Comparison of ENCODE assay signal across 28 cellular contexts in genomic region chr13:39692650-39693438, GRCh38. TPM values are rescaled to one million over a fixed set of nuclear protein-coding genes. Genes with fewer than 3 reads are reported as not detected.
DNase-seq lines count a peak whose midpoint lies in the region; ATAC-seq, FAIRE-seq and TF ChIP-seq lines count a peak whose summit lies in the region.
"Had no signal": no experiment of that assay in that cellular context is flagged by ENCODE, and none has a peak within 500 bp of the region (broad histone marks: within the 10 kb centered on the region; RNA-seq: fewer than 3 reads in every experiment).

No MANE protein-coding gene starts in this region.

- DNase-seq in EH (ENCODE audit: low read depth): peak; percentile 37
- peak in 1 of 2 experiments; percentile 37 for DNase-seq in SJSA1 (ENCODE audit: low read depth in 1 of 2, low spot score in 2 of 2)
- DNase-seq in fibroblast of peridontal ligament (ENCODE audit: extremely low read depth): peak; percentile 46
- DNase-seq in adrenal gland: no peak
- DNase-seq in progenitor cell of endocrine pancreas (ENCODE audit: low spot score, unreplicated experiment): no peak
- no peak for DNase-seq in HepG2 (ENCODE audit: low spot score)
- DNase-seq in NCI-H2171 treated with DMSO at 0.1 percent for 48 hours (lab: John Stamatoyannopoulos, UW): no peak
- DNase-seq: activated CD4-positive, alpha-beta T cell treated with anti-CD3 and anti-CD28 coated beads, Interleukin-2, amount 50 U/mL, for 1 hour; activated CD8-positive, alpha-beta memory T cell treated with anti-CD3 and anti-CD28 coated beads, Interleukin-2, amount 50 U/mL, for 4 hours; cortex of kidney; DMS79; endodermal cell; left ventricle myocardium superior; mucosa of descending colon; NCI-H1048; NCI-H187 treated with DMSO at 0.1 percent for 48 hours; NCI-H2227 treated with DMSO at 0.1 percent for 48 hours; NCI-H774; PC-3; SHP77; stimulated activated CD4-positive, alpha-beta T cell treated with anti-CD3 and anti-CD28 coated beads, Interleukin-4, amount 100 ng/mL, for 24 hours; stimulated activated naive CD4-positive, alpha-beta T cell treated with Interleukin-2 at 50 U/mL for 16 hours; T-helper 1 cell; trophoblast cell had no signal

- in situ Hi-C loops in HepG2 (cut with HindIII; ENCODE audit: extremely low pct_ligation_motif_present, low pct_unique_long_range_greater_than_20kb): no loop called here

- intact Hi-C loops in adrenal gland (cut with DNase I) (no loop called here), HepG2 (cut with micrococcal nuclease; ENCODE audit: unreplicated experiment) (no loop called here)

- H3K4me3 ChIP-seq in SJSA1: no peak overlapping the region
- H3K4me3 ChIP-seq in adrenal gland: no peak overlapping the region
- H3K4me3 ChIP-seq in HepG2 (replicated peaks in 1 of 3; ENCODE audit: insufficient read depth in 1 of 3, low read depth in 2 of 3, low read length in 3 of 3): no peak overlapping the region
- H3K4me3 ChIP-seq: GM12878, mucosa of descending colon had no signal

- H3K4me1 Mint-ChIP-seq in nephron (peaks cover 9% of the 10 kb centered on the region), progenitor cell of endocrine pancreas (ENCODE audit: low read depth) (no peaks in the 10 kb centered on the region)
- H3K4me1 Mint-ChIP-seq: endodermal cell had no signal

- no peaks in the 10 kb centered on the region for H3K79me2 ChIP-seq in HepG2 (ENCODE audit: insufficient read depth, low read length)

- H3K27me3 Mint-ChIP-seq in nephron (ENCODE audit: low read depth) (no peaks in the 10 kb centered on the region), progenitor cell of endocrine pancreas (no peaks in the 10 kb centered on the region)
- H3K27me3 Mint-ChIP-seq: B cell had no signal

- H3K4me1 ChIP-seq in SJSA1 (replicated peaks) (peaks cover 5% of the 10 kb centered on the region; the same call in 1 of the 2 replicates), adrenal gland (replicated peaks in 1 of 2) (no peaks in the 10 kb centered on the region), HepG2 (ENCODE audit: insufficient read depth, low read length) (no peaks in the 10 kb centered on the region)

- peak overlapping the region in 2 of 3 experiments; percentile 26 to 30 for H3K27ac Mint-ChIP-seq in nephron
- no peak overlapping the region for H3K27ac Mint-ChIP-seq in progenitor cell of endocrine pancreas
- H3K27ac Mint-ChIP-seq: B cell, endodermal cell had no signal

- no peak for TF ChIP-seq RAD21 in HepG2 (CRISPR knock-in tag; IDR thresholded peaks at IDR 0.05)

- TF ChIP-seq CTCF in nephron (IDR thresholded peaks at IDR 0.05; ENCODE audit: unreplicated experiment in 3 of 3) (no peak), adrenal gland (IDR thresholded peaks at IDR 0.05) (no peak), progenitor cell of endocrine pancreas (IDR thresholded peaks at IDR 0.05; ENCODE audit: unreplicated experiment) (no peak), HepG2 (CRISPR knock-in tag; IDR thresholded peaks at IDR 0.05) (no peak)

- FAIRE-seq in HepG2 (lab: Jason Lieb, UNC): no peak
- FAIRE-seq: bronchial epithelial cell, GM12878 had no signal

- no peak overlapping the region for H3K9ac ChIP-seq in HepG2 (ENCODE audit: insufficient read depth, low read depth, low read length)

- TF ChIP-seq EP300 in HepG2 (IDR thresholded peaks at IDR 0.05; ENCODE audit: low read depth in 2 of 2, low read length in 2 of 2): no peak
- TF ChIP-seq EP300 in HepG2 (CRISPR knock-in tag; IDR thresholded peaks at IDR 0.05; ENCODE audit: borderline replicate concordance): no peak

- H3K4me2 ChIP-seq in HepG2 (ENCODE audit: low read depth, low read length): no peak overlapping the region

- H3K36me3 ChIP-seq in SJSA1: peaks cover 9% of the 10 kb centered on the region
- H3K36me3 ChIP-seq in adrenal gland (replicated peaks in 1 of 2): peaks cover 0 to 7% of the 10 kb centered on the region in 2 donors
- peaks cover 2 to 20% of the 10 kb centered on the region in 2 experiments; a peak in 3 of 5 replicates for H3K36me3 ChIP-seq in HepG2 (replicated peaks in 1 of 2; ENCODE audit: control insufficient read depth in 1 of 2, insufficient read depth in 2 of 2, low read length in 2 of 2)

- WGBS in adrenal gland, 4 donors: 77 to 82% (median 80%) methylated on average over 5 of the region's 5 CpGs
- whole genome bisulfite sequencing in HepG2 (ENCODE audit: low lambda C conversion rate): 89% methylated on average over 5 of the region's 5 CpGs

- no peak overlapping the region for H2AFZ ChIP-seq in HepG2 (ENCODE audit: low read length)

- BruUV-seq in HepG2 (replicated peaks; lab: Mats Ljungman, UMichigan): no TSS peak

- H3K9me3 ChIP-seq in SJSA1 (replicated peaks) (no peaks in the 10 kb centered on the region), adrenal gland (replicated peaks in 1 of 3) (no peaks in the 10 kb centered on the region), HepG2 (ENCODE audit: low read length) (no peaks in the 10 kb centered on the region)
- H3K9me3 ChIP-seq: mucosa of descending colon had no signal

- H3K4me3 Mint-ChIP-seq in nephron (no peak overlapping the region), progenitor cell of endocrine pancreas (ENCODE audit: low read depth) (no peak overlapping the region)
- H3K4me3 Mint-ChIP-seq: B cell, endodermal cell had no signal

- TF ChIP-seq POLR2A in adrenal gland (IDR thresholded peaks at IDR 0.05) (no peak), HepG2 (IDR thresholded peaks at IDR 0.05; ENCODE audit: insufficient read depth in 1 of 2, low read depth in 2 of 2, low read length in 2 of 2) (no peak)

- ATAC-seq in HepG2: no peak
- ATAC-seq: GM12878, left ventricle myocardium superior, mucosa of descending colon, PC-3 had no signal

- peak overlapping the region; percentile 47 for H3K27ac ChIP-seq in SJSA1
- no peak overlapping the region for H3K27ac ChIP-seq in adrenal gland
- H3K27ac ChIP-seq in HepG2 (ENCODE audit: extremely low read length, insufficient read depth, low read length): no peak overlapping the region

- H3K27me3 ChIP-seq in SJSA1 (replicated peaks) (no peaks in the 10 kb centered on the region), adrenal gland (no peaks in the 10 kb centered on the region), HepG2 (ENCODE audit: control insufficient read depth in 1 of 2, insufficient read depth in 2 of 2, low read length in 2 of 2) (no peaks in the 10 kb centered on the region)

- POLR2A ChIA-PET in HepG2 (lab: Yijun Ruan, JAX): no interaction called here

- H3K9me3 Mint-ChIP-seq in nephron: no peaks in the 10 kb centered on the region
- no peaks in the 10 kb centered on the region for H3K9me3 Mint-ChIP-seq in progenitor cell of endocrine pancreas (ENCODE audit: low read depth)
- H3K9me3 Mint-ChIP-seq: endodermal cell had no signal

- CTCF ChIA-PET in HepG2 (lab: Yijun Ruan, JAX; ENCODE audit: low intra/inter-chr PET ratio, low total read pairs): no interaction called here

- H4K20me1 ChIP-seq in HepG2 (ENCODE audit: insufficient read depth, low read length): no peaks in the 10 kb centered on the region

- H3K36me3 Mint-ChIP-seq in nephron (ENCODE audit: low read depth): peaks cover 6% of the 10 kb centered on the region
- H3K36me3 Mint-ChIP-seq in progenitor cell of endocrine pancreas (ENCODE audit: insufficient read depth): peaks cover 1% of the 10 kb centered on the region

TF ChIP-seq in HepG2, 621 proteins besides CTCF, POLR2A, EP300 and RAD21 (continues in another document):
- TF ChIP-seq KMT2B (CRISPR knock-in tag; IDR thresholded peaks at IDR 0.05) (no peak), ZNF337 (CRISPR knock-in tag; IDR thresholded peaks at IDR 0.05; ENCODE audit: borderline replicate concordance, low read depth) (no peak)

RNA-seq across cellular contexts. Expression of gene COG6, which starts 37.4 kb away (rescaled TPM):
- 21.9 and 23.7 TPM in 2 replicates for total RNA-seq in SJSA1 (2014; rRNA removed; shearing (Covaris generic))
- total RNA-seq in adrenal gland (10 to 100 TPM; 13.8 to 53.5 (median 36.3) TPM), progenitor cell of endocrine pancreas (36.8 and 44.1 TPM in 2 replicates), HepG2 (2016; rRNA removed; fragmentation: Illumina TruSeq; extraction: Trizol) (23.5 and 34.7 TPM in 2 replicates)
- polyA plus RNA-seq in adrenal gland (10 to 100 TPM in 1 of 3 donors, 1 to 10 TPM in 2; 7.2 to 23.7 (median 8.1) TPM), HepG2 (2011; rRNA removed) (17.4 and 26.1 TPM in 2 replicates)
- 4.1 and 4.7 TPM in 2 replicates for total RNA-seq in HepG2 (2016; cell fraction: cytosol; rRNA removed; fragmentation: Illumina TruSeq; extraction: Trizol; ENCODE audit: low read depth)
- total RNA-seq in HepG2 (2016; cell fraction: insoluble cytoplasmic fraction; rRNA removed; fragmentation: Illumina TruSeq; extraction: Trizol): 21.9 and 30.5 TPM in 2 replicates
- 5.7 and 6.7 TPM in 2 replicates for total RNA-seq in HepG2 (2016; cell fraction: membrane; rRNA removed; fragmentation: Illumina TruSeq; extraction: Trizol)
- 46.8 and 49.6 TPM in 2 replicates for total RNA-seq in HepG2 (2016; cell fraction: nucleus; rRNA removed; fragmentation: Illumina TruSeq; extraction: Trizol)
- 9.3 and 12.5 TPM in 2 replicates for polyA plus RNA-seq in HepG2 (2011; cell fraction: cytosol; rRNA removed)
- 13.1 and 27.1 TPM in 2 replicates for polyA plus RNA-seq in HepG2 (2011; cell fraction: nucleus; rRNA removed)
- 7.6 and 16.7 TPM in 2 replicates for polyA plus RNA-seq in HepG2 (2012)
- polyA plus RNA-seq in HepG2 (2016; cell fraction: cytosol; fragmentation: Illumina TruSeq; extraction: Trizol; ENCODE audit: low read depth): 0.73 and 0.87 TPM in 2 replicates
- 22.0 and 24.0 TPM in 2 replicates for polyA plus RNA-seq in HepG2 (2016; cell fraction: insoluble cytoplasmic fraction; fragmentation: Illumina TruSeq; extraction: Trizol; ENCODE audit: low read depth)
- 2.4 and 2.5 TPM in 2 replicates for polyA plus RNA-seq in HepG2 (2016; cell fraction: membrane; fragmentation: Illumina TruSeq; extraction: Trizol; ENCODE audit: low read depth)
- polyA plus RNA-seq in HepG2 (2016; cell fraction: nucleus; fragmentation: Illumina TruSeq; extraction: Trizol; ENCODE audit: insufficient read depth, low read depth): 23.2 and 24.7 TPM in 2 replicates
- polyA minus RNA-seq in HepG2 (2011; rRNA and poly(A)+ RNA removed; ENCODE audit: low replicate concordance): 5.1 and 18.3 TPM in 2 replicates
- 34.5 and 43.9 TPM in 2 replicates for polyA minus RNA-seq in HepG2 (2011; cell fraction: cytosol; rRNA and poly(A)+ RNA removed)
- polyA minus RNA-seq in HepG2 (2011; cell fraction: nucleus; rRNA and poly(A)+ RNA removed): 75.1 and 77.6 TPM in 2 replicates

Comparison
In these comparisons a context has a peak if more than half of its experiments do, and no peak if none do; other contexts are left out.
1. DNase-seq: peak in EH (single experiment) and fibroblast of peridontal ligament (single experiment); none in adrenal gland (0 of 7), progenitor cell of endocrine pancreas (single experiment), HepG2 (single experiment) and NCI-H2171 treated with DMSO at 0.1 percent for 48 hours (single experiment).